In the genomic region with DNA sequence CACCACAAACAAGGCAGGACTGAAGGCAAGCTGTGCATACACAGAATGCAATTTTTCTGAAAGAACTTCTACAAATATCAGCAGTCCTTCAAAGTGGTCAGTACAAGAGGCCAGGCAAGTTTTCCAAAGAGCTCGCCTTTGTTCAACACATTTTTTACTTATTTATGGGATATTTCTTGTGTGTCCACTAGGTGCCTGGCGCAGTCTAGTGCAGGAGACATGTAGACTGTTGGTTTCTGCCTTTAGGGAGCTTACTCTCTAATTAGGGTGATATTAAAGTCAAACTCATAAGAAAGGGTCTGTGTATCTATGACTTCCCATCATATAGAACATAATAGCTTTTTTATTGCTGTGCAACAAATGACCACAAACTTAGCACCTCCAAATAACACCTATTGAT, we compare ENCODE assay signal across 1 cellular context.
TF ChIP-seq lines count a peak whose summit lies in the region.

No MANE protein-coding gene starts in this region.

TF ChIP-seq in HepG2, 621 proteins besides CTCF, POLR2A, EP300 and RAD21:
- TF ChIP-seq, protein P1, sequence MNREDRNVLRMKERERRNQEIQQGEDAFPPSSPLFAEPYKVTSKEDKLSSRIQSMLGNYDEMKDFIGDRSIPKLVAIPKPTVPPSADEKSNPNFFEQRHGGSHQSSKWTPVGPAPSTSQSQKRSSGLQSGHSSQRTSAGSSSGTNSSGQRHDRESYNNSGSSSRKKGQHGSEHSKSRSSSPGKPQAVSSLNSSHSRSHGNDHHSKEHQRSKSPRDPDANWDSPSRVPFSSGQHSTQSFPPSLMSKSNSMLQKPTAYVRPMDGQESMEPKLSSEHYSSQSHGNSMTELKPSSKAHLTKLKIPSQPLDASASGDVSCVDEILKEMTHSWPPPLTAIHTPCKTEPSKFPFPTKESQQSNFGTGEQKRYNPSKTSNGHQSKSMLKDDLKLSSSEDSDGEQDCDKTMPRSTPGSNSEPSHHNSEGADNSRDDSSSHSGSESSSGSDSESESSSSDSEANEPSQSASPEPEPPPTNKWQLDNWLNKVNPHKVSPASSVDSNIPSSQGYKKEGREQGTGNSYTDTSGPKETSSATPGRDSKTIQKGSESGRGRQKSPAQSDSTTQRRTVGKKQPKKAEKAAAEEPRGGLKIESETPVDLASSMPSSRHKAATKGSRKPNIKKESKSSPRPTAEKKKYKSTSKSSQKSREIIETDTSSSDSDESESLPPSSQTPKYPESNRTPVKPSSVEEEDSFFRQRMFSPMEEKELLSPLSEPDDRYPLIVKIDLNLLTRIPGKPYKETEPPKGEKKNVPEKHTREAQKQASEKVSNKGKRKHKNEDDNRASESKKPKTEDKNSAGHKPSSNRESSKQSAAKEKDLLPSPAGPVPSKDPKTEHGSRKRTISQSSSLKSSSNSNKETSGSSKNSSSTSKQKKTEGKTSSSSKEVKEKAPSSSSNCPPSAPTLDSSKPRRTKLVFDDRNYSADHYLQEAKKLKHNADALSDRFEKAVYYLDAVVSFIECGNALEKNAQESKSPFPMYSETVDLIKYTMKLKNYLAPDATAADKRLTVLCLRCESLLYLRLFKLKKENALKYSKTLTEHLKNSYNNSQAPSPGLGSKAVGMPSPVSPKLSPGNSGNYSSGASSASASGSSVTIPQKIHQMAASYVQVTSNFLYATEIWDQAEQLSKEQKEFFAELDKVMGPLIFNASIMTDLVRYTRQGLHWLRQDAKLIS (CRISPR knock-in tag; IDR thresholded peaks at IDR 0.05): no peak
- TF ChIP-seq MEF2D (CRISPR knock-in tag; IDR thresholded peaks at IDR 0.05): 0 out of 2 replicates have a peak, but pooled peaks have one; percentile 26
